Comparison of ENCODE assay signal across 22 cellular contexts in genomic region chr5:178418031-178418430, GRCh38.
A peak's percentile ranks its signal among the peaks of the same experiment; 100 is the strongest.
DNase-seq lines count a peak whose midpoint lies in the region; ATAC-seq, FAIRE-seq and TF ChIP-seq lines count a peak whose summit lies in the region.
"Had no signal": no experiment of that assay in that cellular context is flagged by ENCODE, and none has a peak within 500 bp of the region (broad histone marks: within the 10 kb centered on the region; RNA-seq: fewer than 3 reads in every experiment).

No MANE protein-coding gene starts in this region.

- H3K4me3 ChIP-seq in BLaER1 (no peak overlapping the region), K562 (no peak overlapping the region), neuronal stem cell (ENCODE audit: low read length in 2 of 2) (no peak overlapping the region), ovary (no peak overlapping the region)

- H4K8ac ChIP-seq in neuronal stem cell (ENCODE audit: low read depth, low read length) = no peak overlapping the region

- H3K9me3 ChIP-seq in BLaER1 (no peaks in the 10 kb centered on the region), K562 (replicated peaks; ENCODE audit: control insufficient read depth, insufficient read depth, low read depth, low read length) (no peaks in the 10 kb centered on the region), neuronal stem cell (replicated peaks in 1 of 2; ENCODE audit: control insufficient read depth in 2 of 2, insufficient read depth in 1 of 2, low read depth in 1 of 2, low read length in 2 of 2) (no peaks in the 10 kb centered on the region), ovary (no peaks in the 10 kb centered on the region)

- peak overlapping the region; percentile 30 for H2AK5ac ChIP-seq in neuronal stem cell (ENCODE audit: low read depth, low read length)

- no peak for ATAC-seq in K562

- in situ Hi-C loops in K562 (cut with MboI) = no loop called here

- no peak overlapping the region for H2BK5ac ChIP-seq in neuronal stem cell (ENCODE audit: low read length)

- H3K4me2 ChIP-seq in BLaER1 = peak overlapping the region; percentile 68
- H3K4me2 ChIP-seq in K562 (ENCODE audit: insufficient read depth, low read length) = no peak overlapping the region
- H3K4me2 ChIP-seq in neuronal stem cell (ENCODE audit: insufficient read depth, low read length, poor library complexity, severe bottlenecking) = no peak overlapping the region

- WGBS in K562 (ENCODE audit: insufficient coverage, low coverage, missing lambda C conversion rate) = 37% methylated on average over 2 of the region's 2 CpGs
- no CpG with 5 or more reads among the region's 2 CpGs for WGBS in neuronal stem cell (ENCODE audit: extremely low coverage in 2 of 2, insufficient read length in 2 of 2, insufficient replicate concordance in 1 of 2), 2 donors
- 93 to 95% (median 93%) methylated on average over 2 of the region's 2 CpGs for WGBS in ovary, 3 donors

- H4K20me1 ChIP-seq in BLaER1 (peaks cover 6% of the 10 kb centered on the region; the same call in 1 of the 2 replicates), K562 (replicated peaks; ENCODE audit: control insufficient read depth, insufficient read depth, low read length) (peaks cover 9% of the 10 kb centered on the region; the same call in 1 of the 2 replicates)

- DNase-seq in K562 (ENCODE audit: extremely low read depth in 1 of 4, low spot score in 3 of 4) (no peak), iPS-NIHi7 (ENCODE audit: extremely low spot score) (peak; percentile 2), neuronal stem cell (ENCODE audit: low spot score) (no peak), ovary (no peak), cerebellum (ENCODE audit: low spot score) (no peak), HTR-8/SVneo (ENCODE audit: insufficient read length, low spot score) (no peak)
- no peak for DNase-seq in activated T-cell treated with anti-CD3 and anti-CD28 coated beads, Interleukin-2, amount 50 U/mL, for 24 hours
- DNase-seq: C1 segment of cervical spinal cord; Calu3; CD4-positive, alpha-beta memory T cell; COR-L47; DMS53; DMS79 treated with DMSO at 0.1 percent for 48 hours; GF-D8; GOT3; HCEC 1CT had no signal

- BruUV-seq in K562 (replicated peaks; lab: Mats Ljungman, UMichigan) = no TSS peak

- H3K23ac ChIP-seq in neuronal stem cell (ENCODE audit: low read depth, low read length, poor library complexity) = no peak overlapping the region

- H3K18ac ChIP-seq in neuronal stem cell (ENCODE audit: low read length) = peak overlapping the region; percentile 55

- intact Hi-C loops in K562 (cut with micrococcal nuclease) (no loop called here), ovary (cut with DNase I) (no loop called here)

- no peak for TF ChIP-seq RAD21 in K562 (CRISPR knock-in tag; conservative IDR thresholded peaks at IDR 0.05 in 1 of 2, IDR thresholded peaks at IDR 0.05 in 1 of 2)

- H2BK12ac ChIP-seq in neuronal stem cell (ENCODE audit: low read length) = peak overlapping the region; percentile 77

- TF ChIP-seq CTCF in K562 (IDR thresholded peaks at IDR 0.05 in 2 of 3, conservative IDR thresholded peaks at IDR 0.05 in 1 of 3; ENCODE audit: insufficient read depth in 2 of 3, low read depth in 1 of 3, low read length in 3 of 3) (no peak), ovary (IDR thresholded peaks at IDR 0.05) (no peak)

- no peak overlapping the region for H3K27ac ChIP-seq in BLaER1
- H3K27ac ChIP-seq in K562 (ENCODE audit: extremely low read depth, low read depth, low read length) = no peak overlapping the region
- no peak overlapping the region for H3K27ac ChIP-seq in neuronal stem cell (replicated peaks; ENCODE audit: low read length)
- H3K27ac ChIP-seq in ovary = no peak overlapping the region
- H3K27ac ChIP-seq: 22Rv1 had no signal

- no peaks in the 10 kb centered on the region for H3K9me1 ChIP-seq in K562 (ENCODE audit: control insufficient read depth, insufficient read depth, low read length)

- no peaks in the 10 kb centered on the region for H3K79me1 ChIP-seq in neuronal stem cell (ENCODE audit: low read depth, low read length)

- no peaks in the 10 kb centered on the region for H3K79me2 ChIP-seq in K562 (ENCODE audit: control insufficient read depth, insufficient read depth, low read length)

- peaks cover 8% of the 10 kb centered on the region for H3K27me3 Mint-ChIP-seq in activated T-cell treated with anti-CD3 and anti-CD28 coated beads, Interleukin-2, amount 50 U/mL, for 24 hours

- no peak overlapping the region for H2BK120ac ChIP-seq in neuronal stem cell (ENCODE audit: low read depth, low read length)

- peaks cover 45% of the 10 kb centered on the region for H3K4me1 ChIP-seq in BLaER1
- H3K4me1 ChIP-seq in K562 (replicated peaks in 1 of 2; ENCODE audit: control insufficient read depth in 2 of 2, insufficient read depth in 2 of 2, low read length in 2 of 2) = peaks cover 11 to 13% of the 10 kb centered on the region in 2 experiments
- peaks cover 29 to 35% of the 10 kb centered on the region in 2 donors for H3K4me1 ChIP-seq in neuronal stem cell (ENCODE audit: control insufficient read depth in 2 of 2, insufficient read depth in 1 of 2, low read depth in 1 of 2, low read length in 2 of 2)
- no peaks in the 10 kb centered on the region for H3K4me1 ChIP-seq in ovary (ENCODE audit: insufficient read depth)

- no peak overlapping the region for H3K4ac ChIP-seq in neuronal stem cell (ENCODE audit: low read length)

- H3K27me3 ChIP-seq in BLaER1 = 0 out of 2 replicates have a peak, but pooled peaks cover 3% of the 10 kb centered on the region
- peaks cover 7 to 42% of the 10 kb centered on the region in 2 experiments; a peak in 3 of 5 replicates for H3K27me3 ChIP-seq in K562 (ENCODE audit: control insufficient read depth in 2 of 2, insufficient read depth in 2 of 2, low read length in 2 of 2)
- no peaks in the 10 kb centered on the region for H3K27me3 ChIP-seq in neuronal stem cell (ENCODE audit: control insufficient read depth in 3 of 3, insufficient read depth in 3 of 3, low read depth in 1 of 3, low read length in 3 of 3)
- H3K27me3 ChIP-seq in ovary = no peaks in the 10 kb centered on the region

- CTCF ChIA-PET in K562 (lab: Yijun Ruan, JAX; ENCODE audit: low intra/inter-chr PET ratio) = interaction anchor here (2.0 kb wide), 1 partner anchor 173 kb away, joined by 12 read pairs; the partner anchor contains the start of gene COL23A1

- no peak for TF ChIP-seq POLR2A in K562 (conservative IDR thresholded peaks at IDR 0.05)
- no peak for TF ChIP-seq POLR2A in ovary (IDR thresholded peaks at IDR 0.05)

- H3K36me3 Mint-ChIP-seq in activated T-cell treated with anti-CD3 and anti-CD28 coated beads, Interleukin-2, amount 50 U/mL, for 24 hours (ENCODE audit: low read depth) = no peaks in the 10 kb centered on the region
- H3K36me3 Mint-ChIP-seq: CD4-positive, alpha-beta memory T cell had no signal

- H3K9me3 Mint-ChIP-seq in activated T-cell treated with anti-CD3 and anti-CD28 coated beads, Interleukin-2, amount 50 U/mL, for 24 hours = no peaks in the 10 kb centered on the region
- H3K9me3 Mint-ChIP-seq: CD4-positive, alpha-beta memory T cell had no signal

- no peak overlapping the region for H3K27ac Mint-ChIP-seq in activated T-cell treated with anti-CD3 and anti-CD28 coated beads, Interleukin-2, amount 50 U/mL, for 24 hours
- H3K27ac Mint-ChIP-seq: B cell; CD4-positive, alpha-beta memory T cell had no signal

- no peak overlapping the region for H3K9ac ChIP-seq in BLaER1
- H3K9ac ChIP-seq in K562 (ENCODE audit: insufficient read depth in 1 of 2, low read depth in 2 of 2, low read length in 2 of 2) = no peak overlapping the region
- no peak overlapping the region for H3K9ac ChIP-seq in neuronal stem cell (ENCODE audit: low read depth, low read length, poor library complexity)

- H2AFZ ChIP-seq in K562 (ENCODE audit: low read depth, low read length) (no peak overlapping the region), neuronal stem cell (ENCODE audit: low read length) (no peak overlapping the region)

- H3K14ac ChIP-seq in neuronal stem cell (ENCODE audit: low read length) = peak overlapping the region; percentile 77

- H3K36me3 ChIP-seq in BLaER1 = no peaks in the 10 kb centered on the region
- no peaks in the 10 kb centered on the region for H3K36me3 ChIP-seq in K562 (ENCODE audit: control insufficient read depth, insufficient read depth, low read length)
- H3K36me3 ChIP-seq in neuronal stem cell (replicated peaks in 1 of 2; ENCODE audit: control insufficient read depth in 2 of 2, insufficient read depth in 2 of 2, low read length in 2 of 2) = no peaks in the 10 kb centered on the region
- no peaks in the 10 kb centered on the region for H3K36me3 ChIP-seq in ovary

- H3K4me3 Mint-ChIP-seq in activated T-cell treated with anti-CD3 and anti-CD28 coated beads, Interleukin-2, amount 50 U/mL, for 24 hours = no peak overlapping the region
- H3K4me3 Mint-ChIP-seq: B cell; CD4-positive, alpha-beta memory T cell had no signal

- TF ChIP-seq EP300 in K562 (IDR thresholded peaks at IDR 0.05; ENCODE audit: low read length) (no peak), ovary (IDR thresholded peaks at IDR 0.05) (no peak)

- POLR2A ChIA-PET in K562 (lab: Yijun Ruan, JAX) = no interaction called here

- peaks cover 2% of the 10 kb centered on the region for H3K4me1 Mint-ChIP-seq in activated T-cell treated with anti-CD3 and anti-CD28 coated beads, Interleukin-2, amount 50 U/mL, for 24 hours (ENCODE audit: low read depth)
- H3K4me1 Mint-ChIP-seq: B cell had no signal

- H2BK15ac ChIP-seq in neuronal stem cell (ENCODE audit: low read length) = peak overlapping the region; percentile 60

- FAIRE-seq in K562 (lab: Jason Lieb, UNC) = no peak
- no peak for FAIRE-seq in HTR-8/SVneo (lab: Jason Lieb, UNC)
- FAIRE-seq: A204.1, GM12891, GM18507 had no signal

- no peak overlapping the region for H4K91ac ChIP-seq in neuronal stem cell (ENCODE audit: low read depth, low read length, poor library complexity)

TF ChIP-seq in K562, 482 proteins besides CTCF, POLR2A, EP300 and RAD21 (continues in another document):
- TF ChIP-seq ZFP36 (IDR thresholded peaks at IDR 0.05; ENCODE audit: low read depth, low read length, partially characterized antibody) (peak; percentile 37), TAF9B (IDR thresholded peaks at IDR 0.05; ENCODE audit: partially characterized antibody) (no peak), NFRKB (IDR thresholded peaks at IDR 0.05; ENCODE audit: low read depth) (no peak), ZNF395 (CRISPR knock-in tag; IDR thresholded peaks at IDR 0.05) (0 out of 2 replicates have a peak, but pooled peaks have one; percentile 1)
